8 cellular contexts compared by ENCODE assay signal in genomic region chr11:5596611-5597201, GRCh38. TPM values are rescaled to one million over a fixed set of nuclear protein-coding genes. Genes with fewer than 3 reads are reported as not detected.
A peak's percentile ranks its signal among the peaks of the same experiment; 100 is the strongest.
DNase-seq lines count a peak whose midpoint lies in the region; ATAC-seq and TF ChIP-seq lines count a peak whose summit lies in the region.

Gene TRIM6 (plus strand): TSS chr11:5596637. CDS start chr11:5596898, 261 bp downstream.

- H3K4me3 Mint-ChIP-seq in HFFc6 = peak within 1 kb of the TSS; percentile 93

- H3K36me3 ChIP-seq in SK-N-MC (ENCODE audit: insufficient read depth, low read length) (no peaks in the 10 kb centered on the region), esophagus squamous epithelium (no peaks in the 10 kb centered on the region)

- no peak within 1 kb of the TSS for H3K9ac ChIP-seq in SK-N-MC (ENCODE audit: insufficient read length)

- H3K27me3 Mint-ChIP-seq in HFFc6 (ENCODE audit: insufficient read depth) = peaks cover 3% of the 10 kb centered on the region

- H3K4me1 Mint-ChIP-seq in HFFc6 (ENCODE audit: low read depth) = peaks cover 34% of the 10 kb centered on the region

- WGBS in esophagus squamous epithelium, 2 donors = 10 to 24% methylated on average over 5 to 10 of the region's 20 CpGs

- no peak for TF ChIP-seq POLR2A in esophagus squamous epithelium (IDR thresholded peaks at IDR 0.05)

- intact Hi-C loops in esophagus squamous epithelium (cut with DNase I) = no loop called here

- H3K9me3 ChIP-seq in SK-N-MC (ENCODE audit: low read depth, low read length) (no peaks in the 10 kb centered on the region), esophagus squamous epithelium (no peaks in the 10 kb centered on the region)

- TF ChIP-seq CTCF in GM10266 (IDR thresholded peaks at IDR 0.05; ENCODE audit: control insufficient read depth, insufficient read depth, low read depth, missing control alignments) (no peak), HFFc6 (IDR thresholded peaks at IDR 0.05) (no peak), esophagus squamous epithelium (IDR thresholded peaks at IDR 0.05) (no peak)

- peak within 1 kb of the TSS; percentile 86 for H3K27ac Mint-ChIP-seq in HFFc6

- DNase-seq in GM10266 (ENCODE audit: extremely low spot score) (peak; percentile 43), HFFc6 (peak; percentile 40), SK-N-MC (ENCODE audit: low read depth, low spot score) (no peak), esophagus squamous epithelium (lab: John Stamatoyannopoulos, UW) (no peak), myocyte (ENCODE audit: low read depth) (peak; percentile 13), activated gamma-delta T cell (lab: John Stamatoyannopoulos, UW) (no peak)

- H3K27ac ChIP-seq in SK-N-MC = no peak within 1 kb of the TSS
- H3K27ac ChIP-seq in esophagus squamous epithelium = peak within 1 kb of the TSS; percentile 57 to 82 (median 76)

- no peaks in the 10 kb centered on the region for H3K36me3 Mint-ChIP-seq in HFFc6 (ENCODE audit: low read depth)

- no peak for ATAC-seq in GM21423 (IDR thresholded peaks at IDR 0.05; ENCODE audit: unreplicated experiment)
- no peak for ATAC-seq in HG03520 (IDR thresholded peaks at IDR 0.05; ENCODE audit: unreplicated experiment)

- H3K27me3 ChIP-seq in esophagus squamous epithelium = no peaks in the 10 kb centered on the region

- peaks cover 4 to 44% (median 22%) of the 10 kb centered on the region in 3 donors for H3K4me1 ChIP-seq in esophagus squamous epithelium

- H3K4me3 ChIP-seq in SK-N-MC (peak within 1 kb of the TSS; percentile 50), esophagus squamous epithelium (peak within 1 kb of the TSS; percentile 41 to 76 (median 56))

- H3K9me3 Mint-ChIP-seq in HFFc6 = no peaks in the 10 kb centered on the region

RNA-seq across cellular contexts. Expression of gene TRIM6, which starts in this region (rescaled TPM):
- total RNA-seq in HFFc6 (2021; fragmentation: NEBNext Ultra II Directional; extraction: Animal tissue kit (Norgen Biotek cat#: 25700)) = 1 to 10 TPM; 4.0 to 9.0 (median 6.6) TPM
- total RNA-seq in esophagus squamous epithelium = 1 to 10 TPM; 1.7 to 9.9 (median 6.4) TPM
- 0.31 and 0.40 TPM in 2 replicates for total RNA-seq in myocyte
- polyA plus RNA-seq in myocyte (2012) = 0.53 TPM

Comparison
In these comparisons a context has a peak if more than half of its experiments do, and no peak if none do; other contexts are left out.
1. Peak in DNase-seq in myocyte; RNA of the gene not detected or under 1 TPM.
2. DNase-seq: peak in GM10266 (single experiment) and HFFc6 (single experiment); none in SK-N-MC (single experiment), esophagus squamous epithelium (single experiment) and activated gamma-delta T cell (single experiment).